Comparison of ENCODE assay signal across 8 cellular contexts in genomic region chr1:26233903-26234643, GRCh38. TPM values are rescaled to one million over a fixed set of nuclear protein-coding genes. Genes with fewer than 3 reads are reported as not detected.
DNase-seq lines count a peak whose midpoint lies in the region; ATAC-seq and TF ChIP-seq lines count a peak whose summit lies in the region.

Gene CEP85 (plus strand): TSS chr1:26234200. CDS start chr1:26239784, 5,584 bp downstream.

- H3K4me1 ChIP-seq in GM23338 (ENCODE audit: insufficient read depth), result peaks cover 20% of the 10 kb centered on the region
- H3K4me1 ChIP-seq in esophagus squamous epithelium, result peaks cover 8 to 36% (median 9%) of the 10 kb centered on the region in 3 donors

- TF ChIP-seq CTCF in GM23338 (conservative IDR thresholded peaks at IDR 0.05; ENCODE audit: low read depth in 2 of 2) (peak; percentile 84 to 98), esophagus squamous epithelium (IDR thresholded peaks at IDR 0.05) (peak; percentile 79 to 97 (median 91))

- H3K4me3 ChIP-seq in GM23338 (peak within 1 kb of the TSS; percentile 100), esophagus squamous epithelium (peak within 1 kb of the TSS; percentile 48 to 91 (median 68))

- H4K20me1 ChIP-seq in GM23338 (replicated peaks; ENCODE audit: insufficient read depth), result peaks cover 38% of the 10 kb centered on the region

- H3F3A ChIP-seq in GM23338 (replicated peaks; ENCODE audit: low read depth), result no peaks in the 10 kb centered on the region

- no peaks in the 10 kb centered on the region for H3K9me2 ChIP-seq in GM23338 (ENCODE audit: insufficient read depth)

- peak within 1 kb of the TSS; percentile 54 for H3K27ac Mint-ChIP-seq in GM23338
- peak within 1 kb of the TSS; percentile 96 for H3K27ac Mint-ChIP-seq in activated T-helper 1 cell treated with anti-CD3 and anti-CD28 coated beads, Interleukin-12 subunit alpha, Interleukin-12 subunit beta, Interleukin-2, Interleukin-4 antibody, amounts not matched to agents 30 ng/mL and 10 ng/mL and 1 ng/mL, durations not matched to agents 14 hours and 24 hours and 36 hours

- peaks cover 25% of the 10 kb centered on the region; the same call in 2 of the 3 replicates for H3K4me1 Mint-ChIP-seq in GM23338
- peaks cover 43% of the 10 kb centered on the region for H3K4me1 Mint-ChIP-seq in activated T-helper 1 cell treated with anti-CD3 and anti-CD28 coated beads, Interleukin-12 subunit alpha, Interleukin-12 subunit beta, Interleukin-2, Interleukin-4 antibody, amounts not matched to agents 30 ng/mL and 10 ng/mL and 1 ng/mL, durations not matched to agents 14 hours and 24 hours and 36 hours (ENCODE audit: low read depth)

- no peaks in the 10 kb centered on the region for H3K9me3 ChIP-seq in esophagus squamous epithelium

- H3K36me3 Mint-ChIP-seq in GM23338 (ENCODE audit: low read depth), result peaks cover 17% of the 10 kb centered on the region
- peaks cover 16% of the 10 kb centered on the region for H3K36me3 Mint-ChIP-seq in activated T-helper 1 cell treated with anti-CD3 and anti-CD28 coated beads, Interleukin-12 subunit alpha, Interleukin-12 subunit beta, Interleukin-2, Interleukin-4 antibody, amounts not matched to agents 30 ng/mL and 10 ng/mL and 1 ng/mL, durations not matched to agents 14 hours and 24 hours and 36 hours (ENCODE audit: low read depth)

- 0% methylated on average over 21 to 41 of the region's 73 CpGs for WGBS in esophagus squamous epithelium, 2 donors

- H3K36me3 ChIP-seq in GM23338 (ENCODE audit: insufficient read depth) (peaks cover 3% of the 10 kb centered on the region; the same call in 1 of the 2 replicates), esophagus squamous epithelium (no peaks in the 10 kb centered on the region)

- TF ChIP-seq POLR2A in esophagus squamous epithelium (IDR thresholded peaks at IDR 0.05), result peak in 3 of 4 donors; percentile 71 to 94 (median 88)

- DNase-seq in EH (ENCODE audit: low read depth) (peak; percentile 96), GM23338 (ENCODE audit: low spot score) (peak; percentile 99), LHCN-M2 (ENCODE audit: low read depth) (peak; percentile 93), RPMI7951 (ENCODE audit: low read depth) (peak; percentile 93), esophagus squamous epithelium (lab: John Stamatoyannopoulos, UW) (peak; percentile 81), myocyte (ENCODE audit: low read depth) (peak; percentile 97)
- peak; percentile 98 for DNase-seq in activated T-helper 1 cell treated with anti-CD3 and anti-CD28 coated beads, Interleukin-12 subunit alpha, Interleukin-12 subunit beta, Interleukin-2, Interleukin-4 antibody, amounts not matched to agents 30 ng/mL and 10 ng/mL and 1 ng/mL, durations not matched to agents 14 hours and 24 hours and 36 hours (ENCODE audit: low spot score)
- DNase-seq in stimulated activated CD8-positive, alpha-beta memory T cell treated with anti-CD3 and anti-CD28 coated beads, Interleukin-7, amount 100 ng/mL, for 48 hours (ENCODE audit: extremely low read depth in 1 of 2, low read depth in 1 of 2), result peak; percentile 95 to 98

- H3K27ac ChIP-seq in GM23338 (ENCODE audit: low read depth) (peak within 1 kb of the TSS; percentile 39; the same call in 1 of the 2 replicates), esophagus squamous epithelium (peak within 1 kb of the TSS; percentile 82 to 96 (median 94))

- H2AFZ ChIP-seq in GM23338, result peak within 1 kb of the TSS; percentile 98

- H3K4me3 Mint-ChIP-seq in GM23338, result peak within 1 kb of the TSS; percentile 91
- H3K4me3 Mint-ChIP-seq in activated T-helper 1 cell treated with anti-CD3 and anti-CD28 coated beads, Interleukin-12 subunit alpha, Interleukin-12 subunit beta, Interleukin-2, Interleukin-4 antibody, amounts not matched to agents 30 ng/mL and 10 ng/mL and 1 ng/mL, durations not matched to agents 14 hours and 24 hours and 36 hours, result peak within 1 kb of the TSS; percentile 100

- H3K9me3 Mint-ChIP-seq in GM23338, result peaks cover 9% of the 10 kb centered on the region; the same call in 2 of the 3 replicates
- H3K9me3 Mint-ChIP-seq in activated T-helper 1 cell treated with anti-CD3 and anti-CD28 coated beads, Interleukin-12 subunit alpha, Interleukin-12 subunit beta, Interleukin-2, Interleukin-4 antibody, amounts not matched to agents 30 ng/mL and 10 ng/mL and 1 ng/mL, durations not matched to agents 14 hours and 24 hours and 36 hours, result no peaks in the 10 kb centered on the region

- ATAC-seq in GM23338, result peak; percentile 92

- H3K27me3 Mint-ChIP-seq in GM23338 (ENCODE audit: insufficient read depth, low read depth, poor library complexity), result peaks cover 7% of the 10 kb centered on the region
- H3K27me3 Mint-ChIP-seq in activated T-helper 1 cell treated with anti-CD3 and anti-CD28 coated beads, Interleukin-12 subunit alpha, Interleukin-12 subunit beta, Interleukin-2, Interleukin-4 antibody, amounts not matched to agents 30 ng/mL and 10 ng/mL and 1 ng/mL, durations not matched to agents 14 hours and 24 hours and 36 hours (ENCODE audit: insufficient read depth), result peaks cover 4% of the 10 kb centered on the region

- H3K4me2 ChIP-seq in GM23338, result peak within 1 kb of the TSS; percentile 97

- intact Hi-C loops in activated T-helper 1 cell treated with anti-CD3 and anti-CD28 coated beads, Interleukin-12 subunit alpha, Interleukin-12 subunit beta, Interleukin-2, Interleukin-4 antibody, amounts not matched to agents 30 ng/mL and 10 ng/mL and 1 ng/mL, durations not matched to agents 14 hours and 24 hours and 36 hours (cut with micrococcal nuclease), result loop anchor here (1.0 to 5.0 kb wide), 13 partner anchors 9 to 758 kb away; partner anchors contain the start of genes CATSPER4, DHDDS, HMGN2 and PDIK1L
- intact Hi-C loops in esophagus squamous epithelium (cut with DNase I), result no loop called here

- H3K79me2 ChIP-seq in GM23338 (replicated peaks; ENCODE audit: insufficient read depth), result peaks cover 48% of the 10 kb centered on the region

- H3K27me3 ChIP-seq in GM23338 (ENCODE audit: insufficient read depth) (peaks cover 6% of the 10 kb centered on the region; the same call in 1 of the 2 replicates), esophagus squamous epithelium (no peaks in the 10 kb centered on the region)

TF ChIP-seq in GM23338, 12 proteins besides CTCF, POLR2A, EP300 and RAD21 (continues in another document):
- peak; percentile 98 for TF ChIP-seq POLR2AphosphoS5 (IDR thresholded peaks at IDR 0.05; ENCODE audit: low read depth)
- TF ChIP-seq ZNF114 (CRISPR knock-in tag; IDR thresholded peaks at IDR 0.05), result no peak
- peak; percentile 80 for TF ChIP-seq CREB1 (CRISPR knock-in tag; IDR thresholded peaks at IDR 0.05; ENCODE audit: low read depth)
- no peak for TF ChIP-seq EZH2 (IDR thresholded peaks at IDR 0.05; ENCODE audit: low read depth, unreplicated experiment)
- TF ChIP-seq EZH2phosphoT487 (IDR thresholded peaks at IDR 0.05; ENCODE audit: unreplicated experiment), result no peak

RNA-seq across cellular contexts. Expression of gene CEP85, which starts in this region (rescaled TPM):
- 26.1 and 36.8 TPM in 2 replicates for total RNA-seq in GM23338 (2014; rRNA removed; shearing (Covaris generic))
- 11.6 and 12.8 TPM in 2 replicates for polyA plus RNA-seq in GM23338 (2016; fragmentation: Nextera tagmentation; extraction: Ambion mirVana)
- total RNA-seq in LHCN-M2 (2014; rRNA removed) (17.8 and 20.8 TPM in 2 replicates), esophagus squamous epithelium (10 to 100 TPM in 3 of 4 donors, 1 to 10 TPM in 1; 7.5 to 14.7 (median 12.5) TPM), myocyte (13.0 and 22.6 TPM in 2 replicates)
- polyA plus RNA-seq in LHCN-M2 (2012), result 9.5 TPM
- 27.8 and 30.5 TPM in 2 replicates for total RNA-seq in RPMI7951 (2014; rRNA removed; shearing (Covaris generic))
- total RNA-seq in activated T-helper 1 cell treated with anti-CD3 and anti-CD28 coated beads, Interleukin-12 subunit alpha, Interleukin-12 subunit beta, Interleukin-2, Interleukin-4 antibody, amounts not matched to agents 30 ng/mL and 10 ng/mL and 1 ng/mL, durations not matched to agents 14 hours and 24 hours and 36 hours, result 37.0 and 37.1 TPM in 2 replicates
- 13.8 TPM for polyA plus RNA-seq in myocyte (2012)

Comparison
In these comparisons a context has a peak if more than half of its experiments do, and no peak if none do; other contexts are left out.
1. Peak in every context shown above with its lines: DNase-seq, ATAC-seq, H3K4me3 ChIP-seq and H3K27ac ChIP-seq.